Comparison of ENCODE assay signal across 35 cellular contexts in the genomic region with DNA sequence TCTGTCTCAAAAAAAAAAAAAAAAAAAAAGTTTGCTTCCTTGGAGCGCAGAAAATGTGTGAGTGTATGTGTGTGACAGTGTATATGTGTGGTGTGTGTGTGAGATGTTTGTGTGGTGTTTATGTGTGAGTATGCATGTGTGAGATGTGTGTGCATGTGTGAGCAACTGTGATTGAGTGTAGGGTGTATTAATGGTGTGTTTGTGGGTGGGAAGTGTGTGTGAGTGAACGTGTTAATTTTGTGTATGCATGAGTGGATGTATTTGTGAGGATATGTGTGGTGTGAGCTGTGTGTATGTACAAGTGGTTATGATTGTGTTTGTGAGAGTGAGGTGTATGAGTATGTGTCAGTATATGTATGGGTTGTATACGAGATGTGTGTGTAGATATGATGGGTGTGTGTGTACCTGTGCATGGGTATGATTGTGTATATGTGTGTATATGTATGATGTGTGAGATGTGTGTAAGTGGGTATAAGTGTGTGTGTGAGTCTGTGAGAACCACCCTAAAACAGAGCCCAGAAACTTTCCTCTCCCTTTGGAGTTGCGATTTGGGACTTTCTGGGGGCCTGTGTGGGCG. TPM values are rescaled to one million over a fixed set of nuclear protein-coding genes. Genes with fewer than 3 reads are reported as not detected.
"Had no signal": no experiment of that assay in that cellular context is flagged by ENCODE, and none has a peak within 500 bp of the region (broad histone marks: within the 10 kb centered on the region; RNA-seq: fewer than 3 reads in every experiment).

No MANE protein-coding gene starts in this region.

- H3K36me3 ChIP-seq: MG63 had no signal

- DNase-seq: activated B cell treated with CpG ODN at 0.5 μM for 24 hours; activated CD4-positive, alpha-beta memory T cell treated with anti-CD3 and anti-CD28 coated beads for 36 hours; activated CD4-positive, alpha-beta T cell treated with anti-CD3 and anti-CD28 coated beads for 4 hours; activated CD4-positive, alpha-beta T cell treated with anti-CD3 and anti-CD28 coated beads, Interleukin-2, amount 50 U/mL, for 1 hour; activated CD4-positive, CD25-positive, alpha-beta regulatory T cell treated with anti-CD3 and anti-CD28 coated beads, Interleukin-2, amount 50 U/mL, for 72 hours; activated CD8-positive, alpha-beta memory T cell treated with anti-CD3 and anti-CD28 coated beads, Interleukin-2, amount 50 U/mL, for 4 hours; activated gamma-delta T cell treated with Interleukin-2 at 50 U/mL for 16 hours; activated naive CD4-positive, alpha-beta T cell treated with anti-CD3 and anti-CD28 coated beads for 36 hours; activated T-cell treated with anti-CD3 and anti-CD28 coated beads for 4 hours; activated T-cell treated with anti-CD3 and anti-CD28 coated beads, Interleukin-2, amount 50 U/mL, for 4 hours; anterior cingulate cortex; caudate nucleus; cerebellar nuclear complex; Kasumi-1; MG63; NCI-H1048; NCI-H1105 treated with DMSO at 0.1 percent for 48 hours; NCI-H1436; NCI-H1694; NCI-H1930; NCI-H345; NCI-H524 treated with DMSO at 0.1 percent for 48 hours; NCI-H748 treated with DMSO at 0.1 percent for 48 hours; NK-92 treated with Interleukin-12 subunit alpha and Interleukin-12 subunit beta, amount 100 ng/mL, for 24 hours; PC-9; SW 1271; T-helper 1 cell; T-helper 2 cell; T-helper 9 cell had no signal

- H3K27ac ChIP-seq: PC-9, RWPE1, VCaP had no signal

- H3K4me2 ChIP-seq: PC-9 had no signal

- H3K9me3 ChIP-seq: MG63 had no signal

- FAIRE-seq: bronchial epithelial cell, RCC 7860 had no signal

- H3K27me3 ChIP-seq: MG63 had no signal

- H3K4me3 ChIP-seq: MG63, PC-9 had no signal

- H2AFZ ChIP-seq: PC-9 had no signal

- ATAC-seq: activated naive CD4-positive, alpha-beta T cell treated with anti-CD3 and anti-CD28 coated beads, Interleukin-2, amount 50 U/mL, for 72 hours; activated T-cell treated with anti-CD3 and anti-CD28 coated beads, Interleukin-2, amount 50 U/mL, for 4 hours; Right ventricle myocardium inferior had no signal

RNA-seq across cellular contexts. Expression of gene ETV4, which starts 22.5 kb away (rescaled TPM):
- total RNA-seq: activated B cell treated with CpG ODN at 0.5 μM for 24 hours had no signal
